ENCODE assay signal across 16 cellular contexts in genomic region chr1:46026531-46026930, GRCh38.
"Had no signal": no experiment of that assay in that cellular context is flagged by ENCODE, and none has a peak within 500 bp of the region (broad histone marks: within the 10 kb centered on the region; RNA-seq: fewer than 3 reads in every experiment).

No MANE protein-coding gene starts in this region.

- H3K9me3 Mint-ChIP-seq: activated CD8-positive, alpha-beta T cell treated with anti-CD3 and anti-CD28 coated beads for 36 hours; activated naive CD4-positive, alpha-beta T cell treated with anti-CD3 and anti-CD28 coated beads, Interleukin-2, amount 50 U/mL, for 72 hours; activated T-cell treated with anti-CD3 and anti-CD28 coated beads, Interleukin-2, amount 50 U/mL, for 4 hours; memory B cell; natural killer cell; T-helper 1 cell treated with Interleukin-12 subunit alpha and Interleukin-12 subunit beta and Interleukin-4 antibody, amounts not matched to agents 30 μg/mL and 1 μg/mL, for 36 hours had no signal

- H3K4me3 ChIP-seq: colonic mucosa, thyroid gland had no signal

- H3K27me3 ChIP-seq: colonic mucosa, thyroid gland had no signal

- H3K4me1 Mint-ChIP-seq: activated CD4-positive, alpha-beta T cell treated with anti-CD3 and anti-CD28 coated beads for 36 hours; memory B cell; natural killer cell had no signal

- H3K4me3 Mint-ChIP-seq: activated CD4-positive, alpha-beta T cell treated with anti-CD3 and anti-CD28 coated beads for 36 hours; activated CD8-positive, alpha-beta T cell treated with anti-CD3 and anti-CD28 coated beads for 36 hours; activated T-cell treated with anti-CD3 and anti-CD28 coated beads, Interleukin-2, amount 50 U/mL, for 4 hours; memory B cell; natural killer cell; T-helper 1 cell treated with Interleukin-12 subunit alpha and Interleukin-12 subunit beta and Interleukin-4 antibody, amounts not matched to agents 30 μg/mL and 1 μg/mL, for 36 hours had no signal

- ATAC-seq: activated CD4-positive, alpha-beta T cell treated with anti-CD3 and anti-CD28 coated beads for 36 hours; activated CD8-positive, alpha-beta T cell treated with anti-CD3 and anti-CD28 coated beads for 36 hours; activated naive CD4-positive, alpha-beta T cell treated with anti-CD3 and anti-CD28 coated beads, Interleukin-2, amount 50 U/mL, for 72 hours; activated T-cell treated with anti-CD3 and anti-CD28 coated beads, Interleukin-2, amount 50 U/mL, for 4 hours; natural killer cell; sciatic nerve had no signal

- H3K27me3 Mint-ChIP-seq: activated CD4-positive, alpha-beta T cell treated with anti-CD3 and anti-CD28 coated beads for 36 hours; activated CD8-positive, alpha-beta T cell treated with anti-CD3 and anti-CD28 coated beads for 36 hours; memory B cell had no signal

- H3K9me3 ChIP-seq: colonic mucosa, thyroid gland had no signal

- H3K27ac ChIP-seq: colonic mucosa, thyroid gland had no signal

- DNase-seq: activated CD4-positive, alpha-beta T cell treated with anti-CD3 and anti-CD28 coated beads for 36 hours; activated CD8-positive, alpha-beta T cell treated with anti-CD3 and anti-CD28 coated beads for 36 hours; activated gamma-delta T cell; activated T-cell treated with anti-CD3 and anti-CD28 coated beads, Interleukin-2, amount 50 U/mL, for 4 hours; central memory CD4-positive, alpha-beta T cell; colonic mucosa; effector CD8-positive, alpha-beta T cell; natural killer cell; nucleus accumbens; posterior cingulate gyrus; stimulated activated CD4-positive, alpha-beta T cell treated with anti-CD3 and anti-CD28 coated beads, Interleukin-1b, Interleukin-23, amount 100 ng/mL, for 48 hours; thyroid gland had no signal

- H3K4me1 ChIP-seq: colonic mucosa had no signal

- H3K36me3 Mint-ChIP-seq: natural killer cell had no signal

- H3K27ac Mint-ChIP-seq: activated CD4-positive, alpha-beta T cell treated with anti-CD3 and anti-CD28 coated beads for 36 hours; activated CD8-positive, alpha-beta T cell treated with anti-CD3 and anti-CD28 coated beads for 36 hours; activated naive CD4-positive, alpha-beta T cell treated with anti-CD3 and anti-CD28 coated beads, Interleukin-2, amount 50 U/mL, for 72 hours; memory B cell; natural killer cell; T-helper 1 cell treated with Interleukin-12 subunit alpha and Interleukin-12 subunit beta and Interleukin-4 antibody, amounts not matched to agents 30 μg/mL and 1 μg/mL, for 36 hours had no signal
